31 cellular contexts compared by ENCODE assay signal in the genomic region with DNA sequence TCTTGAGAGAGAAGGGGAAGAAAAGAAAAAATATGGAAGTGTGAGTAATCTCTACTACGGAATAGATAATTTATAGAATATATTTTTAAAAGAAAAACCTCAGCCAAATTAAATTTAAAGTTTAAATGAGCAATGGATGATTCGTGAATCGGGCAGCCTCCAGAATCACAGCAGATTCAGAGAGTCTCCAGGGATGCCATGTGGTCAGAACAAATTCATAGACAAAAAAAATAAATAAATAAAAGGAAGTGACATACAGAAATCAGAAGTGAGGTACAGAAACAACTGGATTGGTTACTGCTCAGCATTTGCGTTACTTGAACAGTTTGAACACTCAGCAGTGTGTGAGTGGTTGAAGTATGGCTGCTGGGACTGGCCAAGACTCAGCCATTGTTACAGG. TPM values are rescaled to one million over a fixed set of nuclear protein-coding genes. Genes with fewer than 3 reads are reported as not detected.
"Had no signal": no experiment of that assay in that cellular context is flagged by ENCODE, and none has a peak within 500 bp of the region (broad histone marks: within the 10 kb centered on the region; RNA-seq: fewer than 3 reads in every experiment).

No MANE protein-coding gene starts in this region.

- DNase-seq: activated CD4-positive, alpha-beta memory T cell treated with anti-CD3 and anti-CD28 coated beads for 36 hours; activated CD4-positive, alpha-beta T cell treated with anti-CD3 and anti-CD28 coated beads for 36 hours; activated CD4-positive, alpha-beta T cell treated with anti-CD3 and anti-CD28 coated beads, Interleukin-2, amount 10 ng/mL, durations not matched to agents 24 days and 14 days; activated CD4-positive, CD25-positive, alpha-beta regulatory T cell; activated CD4-positive, CD25-positive, alpha-beta regulatory T cell treated with anti-CD3 and anti-CD28 coated beads, Interleukin-2, amount 50 U/mL, for 72 hours; activated CD8-positive, alpha-beta memory T cell treated with anti-CD3 and anti-CD28 coated beads, Interleukin-2, amount 10 ng/mL, durations not matched to agents 7 days and 5 days; activated CD8-positive, alpha-beta memory T cell treated with anti-CD3 and anti-CD28 coated beads, Interleukin-2, amount 50 U/mL, for 4 hours; activated CD8-positive, alpha-beta T cell treated with anti-CD3 and anti-CD28 coated beads, Interleukin-2, amount 10 ng/mL, durations not matched to agents 7 days and 5 days; activated gamma-delta T cell; activated naive CD4-positive, alpha-beta T cell; activated naive CD4-positive, alpha-beta T cell treated with anti-CD3 and anti-CD28 coated beads, Interleukin-2, amount 10 ng/mL, durations not matched to agents 7 days and 5 days; activated naive CD8-positive, alpha-beta T cell treated with anti-CD3 and anti-CD28 coated beads, Interleukin-2, amount 10 ng/mL, durations not matched to agents 7 days and 5 days; activated T-cell treated with anti-CD3 and anti-CD28 coated beads for 4 hours; activated T-cell treated with anti-CD3 and anti-CD28 coated beads, Interleukin-2, amount 50 U/mL, for 24 hours; activated T-cell treated with anti-CD3 and anti-CD28 coated beads, Interleukin-2, amount 50 U/mL, for 72 hours; central memory CD4-positive, alpha-beta T cell; cerebellar nuclear complex; colonic mucosa; effector CD8-positive, alpha-beta T cell; esophagus squamous epithelium; head of caudate nucleus; T-helper 2 cell had no signal

- H3K36me3 ChIP-seq: ascending aorta, breast epithelium, cardiac muscle cell, colonic mucosa, esophagus squamous epithelium had no signal

- ATAC-seq: activated CD4-positive, alpha-beta T cell treated with anti-CD3 and anti-CD28 coated beads for 36 hours; activated CD8-positive, alpha-beta memory T cell treated with anti-CD3 and anti-CD28 coated beads, Interleukin-2, amount 10 ng/mL, durations not matched to agents 7 days and 5 days; activated CD8-positive, alpha-beta T cell treated with anti-CD3 and anti-CD28 coated beads, Interleukin-2, amount 10 ng/mL, durations not matched to agents 7 days and 5 days; activated naive CD4-positive, alpha-beta T cell treated with anti-CD3 and anti-CD28 coated beads, Interleukin-2, amount 50 U/mL, for 72 hours; activated T-cell treated with anti-CD3 and anti-CD28 coated beads, Interleukin-2, amount 50 U/mL, for 72 hours had no signal

- H3K27me3 ChIP-seq: ascending aorta, breast epithelium, cardiac muscle cell, colonic mucosa, esophagus squamous epithelium had no signal

- H3K4me3 ChIP-seq: ascending aorta, breast epithelium, cardiac muscle cell, colonic mucosa, esophagus squamous epithelium had no signal

- H3K9me3 ChIP-seq: ascending aorta, breast epithelium, colonic mucosa, esophagus squamous epithelium had no signal

RNA-seq across cellular contexts. Expression of a gene that starts 53.0 kb away (rescaled TPM):
- total RNA-seq: activated CD4-positive, alpha-beta memory T cell treated with anti-CD3 and anti-CD28 coated beads for 36 hours; activated CD4-positive, alpha-beta T cell treated with anti-CD3 and anti-CD28 coated beads for 36 hours; activated CD4-positive, alpha-beta T cell treated with anti-CD3 and anti-CD28 coated beads, Interleukin-2, amount 10 ng/mL, durations not matched to agents 24 days and 14 days; activated CD8-positive, alpha-beta memory T cell treated with anti-CD3 and anti-CD28 coated beads for 36 hours; activated CD8-positive, alpha-beta memory T cell treated with anti-CD3 and anti-CD28 coated beads, Interleukin-2, amount 10 ng/mL, durations not matched to agents 7 days and 5 days; activated CD8-positive, alpha-beta T cell treated with anti-CD3 and anti-CD28 coated beads, Interleukin-2, amount 10 ng/mL, durations not matched to agents 7 days and 5 days; activated naive CD4-positive, alpha-beta T cell treated with anti-CD3 and anti-CD28 coated beads, Interleukin-2, amount 50 U/mL, for 72 hours; activated naive CD8-positive, alpha-beta T cell treated with anti-CD3 and anti-CD28 coated beads, Interleukin-2, amount 10 ng/mL, durations not matched to agents 7 days and 5 days; activated T-cell treated with anti-CD3 and anti-CD28 coated beads, Interleukin-2, amount 50 U/mL, for 72 hours; ascending aorta; cardiac muscle cell; dermis microvascular lymphatic vessel endothelial cell; endothelial cell of umbilical vein; fibroblast of villous mesenchyme; T-helper 1 cell treated with Interleukin-12 subunit alpha and Interleukin-12 subunit beta and Interleukin-4 antibody, amounts not matched to agents 30 ng/mL and 1 ng/mL, for 36 hours had no signal
